8 cellular contexts compared by ENCODE assay signal in genomic region chr3:33113772-33114621, GRCh38. TPM values are rescaled to one million over a fixed set of nuclear protein-coding genes. Genes with fewer than 3 reads are reported as not detected.
A peak's percentile ranks its signal among the peaks of the same experiment; 100 is the strongest.
DNase-seq lines count a peak whose midpoint lies in the region; ATAC-seq and TF ChIP-seq lines count a peak whose summit lies in the region.

CRTAP (plus strand) TSS chr3:33114014; CDS start chr3:33114078, 64 bp downstream.

- no peaks in the 10 kb centered on the region for H3K36me3 Mint-ChIP-seq in Caco-2 (ENCODE audit: insufficient read depth, unreplicated experiment)

- no peaks in the 10 kb centered on the region for H3K27me3 ChIP-seq in Caco-2 (replicated peaks; ENCODE audit: control insufficient read depth, insufficient read depth, low read length)
- no peaks in the 10 kb centered on the region for H3K27me3 ChIP-seq in mononuclear cell (ENCODE audit: insufficient read depth, low read length)

- peaks cover 15% of the 10 kb centered on the region; the same call in 1 of the 2 replicates for H3K79me2 ChIP-seq in OCI-LY7 (ENCODE audit: insufficient read depth, low read depth, low read length)

- H4K20me1 ChIP-seq in OCI-LY7 (ENCODE audit: insufficient read depth, low read length) = no peaks in the 10 kb centered on the region

- H3K4me1 ChIP-seq in Caco-2 (peaks cover 7% of the 10 kb centered on the region; the same call in 1 of the 2 replicates), OCI-LY7 (ENCODE audit: insufficient read depth, low read length, poor library complexity, severe bottlenecking) (peaks cover 31% of the 10 kb centered on the region), mononuclear cell (ENCODE audit: insufficient read depth, low read length) (peaks cover 46% of the 10 kb centered on the region)

- intact Hi-C loops in Caco-2 (cut with micrococcal nuclease; ENCODE audit: unreplicated experiment) (loop anchor here (1.0 kb wide), 1 partner anchor 17 kb away; the partner anchor contains the start of genes GLB1 and TMPPE), OCI-LY7 (cut with micrococcal nuclease; ENCODE audit: unreplicated experiment) (loop anchor here (1.0 to 10.0 kb wide), 2 partner anchors 17 to 681 kb away; partner anchors contain the start of genes GLB1, PDCD6IP and TMPPE)

- peak within 1 kb of the TSS; percentile 25 for H3K27ac Mint-ChIP-seq in Caco-2 (ENCODE audit: unreplicated experiment)

- CTCF ChIA-PET in Caco-2 (lab: Charles Lee) = interaction anchor here (1.2 kb wide), 1 partner anchor 18 kb away, joined by 8 read pairs; no protein-coding TSS in a partner anchor
- CTCF ChIA-PET in OCI-LY7 (lab: Charles Lee; ENCODE audit: unreplicated experiment) = interaction anchor here (0.6 to 1.0 kb wide), 2 partner anchors 68 to 537 kb away, joined by 3 to 4 read pairs; no protein-coding TSS in a partner anchor

- no peaks in the 10 kb centered on the region for H3K9me3 ChIP-seq in Caco-2
- peaks cover 6% of the 10 kb centered on the region; the same call in 1 of the 2 replicates for H3K9me3 ChIP-seq in OCI-LY7 (ENCODE audit: low read length)
- no peaks in the 10 kb centered on the region for H3K9me3 ChIP-seq in mononuclear cell (ENCODE audit: low read depth, low read length)

- peak within 1 kb of the TSS; percentile 80 for H3K4me2 ChIP-seq in OCI-LY7 (ENCODE audit: low read length)

- peak; percentile 84 for ATAC-seq in GM19467 (IDR thresholded peaks at IDR 0.05; ENCODE audit: unreplicated experiment)

- BruUV-seq in Caco-2 (replicated peaks; lab: Mats Ljungman, UMichigan) = no TSS peak
- BruUV-seq in OCI-LY7 (replicated peaks; lab: Mats Ljungman, UMichigan) = no TSS peak

- H3K9me3 Mint-ChIP-seq in Caco-2 (ENCODE audit: unreplicated experiment) = no peaks in the 10 kb centered on the region

- H3K4me3 ChIP-seq in Caco-2 (ENCODE audit: low read depth, low read length) (peak within 1 kb of the TSS; percentile 94), OCI-LY7 (ENCODE audit: low read depth, low read length, poor library complexity, severe bottlenecking) (peak within 1 kb of the TSS; percentile 74), mononuclear cell (ENCODE audit: low read length) (peak within 1 kb of the TSS; percentile 83)

- DNase-seq in Caco-2 (peak; percentile 90), HPDE6-E6E7 (ENCODE audit: extremely low spot score) (peak; percentile 43), OCI-LY7 (ENCODE audit: low spot score) (peak; percentile 93), activated T-cell treated with anti-CD3 and anti-CD28 coated beads for 1 hour (ENCODE audit: low read depth) (peak; percentile 79), epidermal melanocyte (ENCODE audit: insufficient read length, low spot score) (peak; percentile 42)
- DNase-seq in stimulated activated CD8-positive, alpha-beta memory T cell treated with anti-CD3 and anti-CD28 coated beads, Interleukin-2, amount 100 ng/mL, for 48 hours (ENCODE audit: low read depth in 2 of 2) = peak; percentile 87 to 91

- peak within 1 kb of the TSS; percentile 89 for H3K27ac ChIP-seq in OCI-LY7 (ENCODE audit: low read depth, low read length, poor library complexity, severe bottlenecking)

- peak within 1 kb of the TSS; percentile 81 for H2AFZ ChIP-seq in OCI-LY7 (ENCODE audit: low read length)

- H3K9me2 ChIP-seq in OCI-LY7 (ENCODE audit: insufficient read depth, low read length) = no peaks in the 10 kb centered on the region

- H3K4me1 Mint-ChIP-seq in Caco-2 (ENCODE audit: low read depth, unreplicated experiment) = no peaks in the 10 kb centered on the region

- H3K27me3 Mint-ChIP-seq in Caco-2 (ENCODE audit: insufficient read depth, unreplicated experiment) = no peaks in the 10 kb centered on the region

- TF ChIP-seq CTCF in Caco-2 (IDR thresholded peaks at IDR 0.05; ENCODE audit: insufficient read depth in 1 of 2, low read depth in 1 of 2, low read length in 1 of 2, severe bottlenecking in 1 of 2, unreplicated experiment in 1 of 2) = no peak
- TF ChIP-seq CTCF in OCI-LY7 (conservative IDR thresholded peaks at IDR 0.05; ENCODE audit: low read length) = no peak

- POLR2A ChIA-PET in Caco-2 (lab: Charles Lee) = no interaction called here
- POLR2A ChIA-PET in OCI-LY7 (lab: Charles Lee) = interaction anchor here (1.0 to 1.8 kb wide), 3 partner anchors 9 to 56 kb away, joined by 4 to 5 read pairs (median 4); no protein-coding TSS in a partner anchor

- peak within 1 kb of the TSS; percentile 80 for H3K4me3 Mint-ChIP-seq in Caco-2 (ENCODE audit: unreplicated experiment)

- H3K36me3 ChIP-seq in Caco-2 (ENCODE audit: control insufficient read depth, insufficient read depth, low read length) (no peaks in the 10 kb centered on the region; the same call in 1 of the 2 replicates), OCI-LY7 (ENCODE audit: insufficient read depth, low read length) (no peaks in the 10 kb centered on the region)

RNA-seq across cellular contexts. Expression of gene CRTAP, which starts in this region (rescaled TPM):
- total RNA-seq in Caco-2 (2022) (144 and 151 TPM in 2 replicates), OCI-LY7 (2022) (53.7 and 55.3 TPM in 2 replicates), mononuclear cell (102 TPM)
- 11.8 and 19.2 TPM in 2 replicates for total RNA-seq in OCI-LY7 (2014; rRNA removed; shearing (Covaris generic))

Comparison
In these comparisons a context has a peak if more than half of its experiments do, and no peak if none do; other contexts are left out.
1. Peak in every context shown above with its lines: DNase-seq, ATAC-seq, H3K4me3 ChIP-seq and H3K27ac ChIP-seq.
2. DNase-seq: peak in every context shown above with its lines; median percentile 93 in OCI-LY7; 90 in Caco-2; 89 in stimulated activated CD8-positive, alpha-beta memory T cell treated with anti-CD3 and anti-CD28 coated beads, Interleukin-2, amount 100 ng/mL, for 48 hours; 79 in activated T-cell treated with anti-CD3 and anti-CD28 coated beads for 1 hour; 43 in HPDE6-E6E7; 42 in epidermal melanocyte.